In the genomic region with DNA sequence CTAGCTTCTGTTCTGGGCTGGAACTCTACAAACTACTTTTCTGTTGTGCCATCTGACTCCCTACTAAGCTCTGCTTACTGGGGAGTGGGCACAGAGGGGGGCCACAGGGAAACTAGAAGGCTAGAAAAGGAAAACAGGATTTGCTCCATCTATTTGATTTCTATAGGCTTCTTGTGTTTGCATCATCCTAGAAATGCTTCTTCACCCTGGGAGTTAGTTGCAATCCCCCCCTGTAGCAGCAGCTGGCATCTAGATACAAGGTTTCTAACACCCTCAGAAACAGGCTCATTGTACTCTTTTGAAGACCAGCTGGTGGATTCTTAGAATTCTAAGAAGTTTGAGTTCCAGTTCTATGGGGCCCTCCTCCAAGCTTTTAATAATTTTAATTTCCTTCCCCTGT, we compare ENCODE assay signal across 1 cellular context.
TF ChIP-seq lines count a peak whose summit lies in the region.

No MANE protein-coding gene starts in this region.

TF ChIP-seq in H1, 55 proteins besides CTCF, POLR2A, EP300 and RAD21:
- TF ChIP-seq TAF1 (IDR thresholded peaks at IDR 0.05; ENCODE audit: low read depth, low read length) (no peak), CEBPB (IDR thresholded peaks at IDR 0.05; ENCODE audit: low read depth, low read length) (peak; percentile 53; the same call in 1 of the 2 replicates)
